34 cellular contexts compared by ENCODE assay signal in the genomic region with DNA sequence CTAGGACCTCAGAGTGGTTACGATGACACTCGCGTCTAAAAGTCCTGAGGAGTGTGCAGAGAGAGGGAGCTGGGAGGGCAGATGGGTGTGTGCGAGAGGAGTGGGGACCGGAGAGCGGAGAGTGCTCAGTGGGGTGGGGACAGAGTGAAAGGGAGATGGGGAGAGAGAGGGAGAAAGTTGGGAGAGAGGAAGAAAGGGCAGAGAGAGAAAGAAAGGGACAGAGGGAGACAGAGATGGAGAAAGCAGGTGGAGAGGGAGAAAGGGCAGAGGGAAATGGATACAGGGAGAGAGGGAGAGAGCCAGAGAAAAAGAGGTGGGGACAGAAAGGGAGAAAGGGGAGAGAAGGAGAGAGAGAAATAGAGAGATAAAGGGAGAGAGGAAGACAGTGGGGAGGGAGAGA.
"Had no signal": no experiment of that assay in that cellular context is flagged by ENCODE, and none has a peak within 500 bp of the region (broad histone marks: within the 10 kb centered on the region; RNA-seq: fewer than 3 reads in every experiment).

No MANE protein-coding gene starts in this region.

- H3K27ac Mint-ChIP-seq: activated CD4-positive, alpha-beta memory T cell treated with anti-CD3 and anti-CD28 coated beads, Interleukin-2, amount 10 ng/mL, durations not matched to agents 7 days and 5 days; activated CD8-positive, alpha-beta memory T cell treated with anti-CD3 and anti-CD28 coated beads, Interleukin-2, amount 10 ng/mL, durations not matched to agents 7 days and 5 days; activated naive CD4-positive, alpha-beta T cell treated with anti-CD3 and anti-CD28 coated beads, Interleukin-2, amount 10 ng/mL, durations not matched to agents 7 days and 5 days; activated naive CD8-positive, alpha-beta T cell; activated naive CD8-positive, alpha-beta T cell treated with anti-CD3 and anti-CD28 coated beads, Interleukin-2, amount 50 U/mL, for 24 hours had no signal

- H3K4me3 Mint-ChIP-seq: activated CD4-positive, alpha-beta memory T cell treated with anti-CD3 and anti-CD28 coated beads, Interleukin-2, amount 10 ng/mL, durations not matched to agents 7 days and 5 days; activated CD8-positive, alpha-beta memory T cell treated with anti-CD3 and anti-CD28 coated beads, Interleukin-2, amount 10 ng/mL, durations not matched to agents 7 days and 5 days; activated naive CD4-positive, alpha-beta T cell treated with anti-CD3 and anti-CD28 coated beads, Interleukin-2, amount 10 ng/mL, durations not matched to agents 7 days and 5 days; activated naive CD8-positive, alpha-beta T cell; activated naive CD8-positive, alpha-beta T cell treated with anti-CD3 and anti-CD28 coated beads, Interleukin-2, amount 50 U/mL, for 24 hours; brain had no signal

- ATAC-seq: activated CD8-positive, alpha-beta memory T cell treated with anti-CD3 and anti-CD28 coated beads, Interleukin-2, amount 10 ng/mL, durations not matched to agents 7 days and 5 days; activated naive CD8-positive, alpha-beta T cell treated with anti-CD3 and anti-CD28 coated beads, Interleukin-2, amount 50 U/mL, for 24 hours; Right ventricle myocardium inferior had no signal

- DNase-seq: activated CD4-positive, alpha-beta memory T cell treated with anti-CD3 and anti-CD28 coated beads, Interleukin-2, amount 10 ng/mL, durations not matched to agents 7 days and 5 days; activated CD4-positive, alpha-beta T cell treated with anti-CD3 and anti-CD28 coated beads for 1 hour; activated CD4-positive, alpha-beta T cell treated with anti-CD3 and anti-CD28 coated beads for 48 hours; activated CD4-positive, CD25-positive, alpha-beta regulatory T cell; activated CD8-positive, alpha-beta memory T cell treated with anti-CD3 and anti-CD28 coated beads for 24 hours; activated CD8-positive, alpha-beta memory T cell treated with anti-CD3 and anti-CD28 coated beads, Interleukin-2, amount 10 ng/mL, durations not matched to agents 7 days and 5 days; activated CD8-positive, alpha-beta memory T cell treated with anti-CD3 and anti-CD28 coated beads, Interleukin-2, amount 50 U/mL, for 48 hours; activated effector memory CD4-positive, alpha-beta T cell treated with Interleukin-2 at 50 U/mL for 16 hours; activated naive CD4-positive, alpha-beta T cell treated with anti-CD3 and anti-CD28 coated beads, Interleukin-2, amount 10 ng/mL, durations not matched to agents 7 days and 5 days; activated naive CD8-positive, alpha-beta T cell treated with anti-CD3 and anti-CD28 coated beads, Interleukin-2, amount 50 U/mL, for 24 hours; activated T-cell treated with anti-CD3 and anti-CD28 coated beads, Interleukin-2, amount 50 U/mL, for 48 hours; anterior cingulate cortex; caudate nucleus; Kasumi-1; KG1; MG63; NCI-H1048; NCI-H1436; NCI-H1694; NCI-H1930; NCI-H2081 treated with DMSO at 0.1 percent for 48 hours; NCI-H2171; NCI-H510A; NCI-H526; NCI-H748 treated with DMSO at 0.1 percent for 48 hours; PC-9; SIG-M5; SW 1271; T-helper 1 cell; T1000; WERI-Rb-1 had no signal

- H3K36me3 Mint-ChIP-seq: activated CD8-positive, alpha-beta memory T cell treated with anti-CD3 and anti-CD28 coated beads, Interleukin-2, amount 10 ng/mL, durations not matched to agents 7 days and 5 days; activated naive CD4-positive, alpha-beta T cell treated with anti-CD3 and anti-CD28 coated beads, Interleukin-2, amount 10 ng/mL, durations not matched to agents 7 days and 5 days; activated naive CD8-positive, alpha-beta T cell; brain had no signal

- H3K4me1 Mint-ChIP-seq: activated CD4-positive, alpha-beta memory T cell treated with anti-CD3 and anti-CD28 coated beads, Interleukin-2, amount 10 ng/mL, durations not matched to agents 7 days and 5 days; activated naive CD4-positive, alpha-beta T cell treated with anti-CD3 and anti-CD28 coated beads, Interleukin-2, amount 10 ng/mL, durations not matched to agents 7 days and 5 days; activated naive CD8-positive, alpha-beta T cell treated with anti-CD3 and anti-CD28 coated beads, Interleukin-2, amount 50 U/mL, for 24 hours had no signal

- H3K27me3 Mint-ChIP-seq: activated CD4-positive, alpha-beta memory T cell treated with anti-CD3 and anti-CD28 coated beads, Interleukin-2, amount 10 ng/mL, durations not matched to agents 7 days and 5 days; activated CD8-positive, alpha-beta memory T cell treated with anti-CD3 and anti-CD28 coated beads, Interleukin-2, amount 10 ng/mL, durations not matched to agents 7 days and 5 days; activated naive CD4-positive, alpha-beta T cell treated with anti-CD3 and anti-CD28 coated beads, Interleukin-2, amount 10 ng/mL, durations not matched to agents 7 days and 5 days had no signal

- H3K9me3 Mint-ChIP-seq: activated CD4-positive, alpha-beta memory T cell treated with anti-CD3 and anti-CD28 coated beads, Interleukin-2, amount 10 ng/mL, durations not matched to agents 7 days and 5 days; activated naive CD8-positive, alpha-beta T cell treated with anti-CD3 and anti-CD28 coated beads, Interleukin-2, amount 50 U/mL, for 24 hours had no signal
